Comparison of ENCODE assay signal across 8 cellular contexts in the genomic region with DNA sequence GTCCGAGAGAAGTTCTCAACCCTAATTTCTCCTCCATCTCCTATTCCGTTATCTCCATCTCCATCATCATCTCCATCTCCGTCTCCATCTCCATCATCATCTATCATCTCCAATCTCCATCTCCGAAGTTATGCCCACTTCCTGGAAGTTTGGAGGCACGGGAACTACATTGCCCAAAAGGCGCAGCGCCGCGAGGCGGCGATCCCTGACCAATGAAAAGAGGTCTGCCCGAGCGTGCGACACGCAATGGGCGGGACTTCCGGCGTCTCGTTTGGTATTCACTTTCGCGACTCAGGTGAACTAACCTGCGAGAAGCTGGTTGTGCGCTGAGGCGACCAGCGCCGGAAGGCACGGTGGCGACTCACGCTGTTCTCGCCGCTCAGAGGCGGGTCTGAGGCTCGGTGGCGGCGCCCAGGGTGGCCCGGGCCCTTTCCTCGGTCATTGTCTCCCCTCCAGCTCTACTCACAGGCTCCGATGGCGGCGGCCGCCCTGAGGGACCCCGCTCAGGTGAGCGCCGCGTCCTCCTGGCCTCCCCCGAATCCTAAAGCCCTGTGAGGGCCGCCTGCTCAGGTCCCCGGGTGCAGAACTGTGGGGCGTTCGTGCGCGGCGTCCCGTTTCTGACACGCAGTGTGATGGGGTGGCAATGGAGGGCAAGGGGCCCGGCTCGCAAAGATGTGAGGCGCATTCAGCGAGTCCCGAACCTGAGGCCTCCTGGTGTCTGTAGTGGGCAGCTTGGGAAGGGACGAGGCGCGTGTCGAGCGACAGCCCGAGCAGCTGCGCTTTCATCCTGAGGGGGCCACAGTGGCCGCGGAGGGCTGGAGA.
A peak's percentile ranks its signal among the peaks of the same experiment; 100 is the strongest.
DNase-seq lines count a peak whose midpoint lies in the region; ATAC-seq and TF ChIP-seq lines count a peak whose summit lies in the region.
"Not testable (repeated sequence)": the region's sequence is repeated elsewhere in the genome, so short reads cannot be mapped to it uniquely, and the experiment has no call there.

Gene ZNF419 (plus strand): TSS at position 274 of the 822 bp plus-strand sequence. CDS start 201 bp downstream, at position 475.

- H3K27ac Mint-ChIP-seq in central memory CD8-positive, alpha-beta T cell (ENCODE audit: low read depth), result peak within 1 kb of the TSS; percentile 71

- ATAC-seq in GM19023 (IDR thresholded peaks at IDR 0.05; ENCODE audit: unreplicated experiment) (peak; percentile 96), HG03196 (IDR thresholded peaks at IDR 0.05; ENCODE audit: unreplicated experiment) (peak; percentile 95)
- peak; percentile 96 for ATAC-seq in central memory CD8-positive, alpha-beta T cell (replicated peaks; ENCODE audit: extremely low read depth, poor library complexity, severe bottlenecking)

- peaks cover 22% of the 10 kb centered on the region for H3K4me1 Mint-ChIP-seq in central memory CD8-positive, alpha-beta T cell

- H3K27me3 Mint-ChIP-seq in central memory CD8-positive, alpha-beta T cell, result peaks cover 13% of the 10 kb centered on the region

- peaks cover 34% of the 10 kb centered on the region for H3K9me3 Mint-ChIP-seq in central memory CD8-positive, alpha-beta T cell

- not testable (repeated sequence) for TF ChIP-seq CTCF in AG09319 (IDR thresholded peaks at IDR 0.05; ENCODE audit: low read depth, low read length)

- H3K4me3 Mint-ChIP-seq in central memory CD8-positive, alpha-beta T cell, result peak within 1 kb of the TSS; percentile 54

- peak; percentile 39 for DNase-seq in AG09319 (ENCODE audit: extremely low read depth, low read depth)
- peak; percentile 88 for DNase-seq in NCI-H345 (lab: John Stamatoyannopoulos, UW)
- DNase-seq in activated CD4-positive, CD25-positive, alpha-beta regulatory T cell (lab: John Stamatoyannopoulos, UW), result peak; percentile 89 to 93 (median 90)
- peak; percentile 84 to 85 for DNase-seq in central memory CD8-positive, alpha-beta T cell (ENCODE audit: low spot score in 2 of 2)
- peak; percentile 96 for DNase-seq in islet precursor cell
- peak; percentile 94 for DNase-seq in stimulated activated CD4-positive, alpha-beta T cell treated with anti-CD3 and anti-CD28 coated beads, Interleukin-12 subunit alpha, Interleukin-12 subunit beta, amount 100 ng/mL, for 4 hours

- H3K36me3 Mint-ChIP-seq in central memory CD8-positive, alpha-beta T cell (ENCODE audit: insufficient read depth), result peaks cover 14% of the 10 kb centered on the region

Comparison
In these comparisons a context has a peak if more than half of its experiments do, and no peak if none do; other contexts are left out.
1. Peak in every context shown above with its lines: DNase-seq and ATAC-seq.
2. DNase-seq: peak in every context shown above with its lines; median percentile 96 in islet precursor cell; 94 in stimulated activated CD4-positive, alpha-beta T cell treated with anti-CD3 and anti-CD28 coated beads, Interleukin-12 subunit alpha, Interleukin-12 subunit beta, amount 100 ng/mL, for 4 hours; 90 in activated CD4-positive, CD25-positive, alpha-beta regulatory T cell; 88 in NCI-H345; 84 in central memory CD8-positive, alpha-beta T cell; 39 in AG09319.